Comparison of ENCODE assay signal across 8 cellular contexts in the genomic region with DNA sequence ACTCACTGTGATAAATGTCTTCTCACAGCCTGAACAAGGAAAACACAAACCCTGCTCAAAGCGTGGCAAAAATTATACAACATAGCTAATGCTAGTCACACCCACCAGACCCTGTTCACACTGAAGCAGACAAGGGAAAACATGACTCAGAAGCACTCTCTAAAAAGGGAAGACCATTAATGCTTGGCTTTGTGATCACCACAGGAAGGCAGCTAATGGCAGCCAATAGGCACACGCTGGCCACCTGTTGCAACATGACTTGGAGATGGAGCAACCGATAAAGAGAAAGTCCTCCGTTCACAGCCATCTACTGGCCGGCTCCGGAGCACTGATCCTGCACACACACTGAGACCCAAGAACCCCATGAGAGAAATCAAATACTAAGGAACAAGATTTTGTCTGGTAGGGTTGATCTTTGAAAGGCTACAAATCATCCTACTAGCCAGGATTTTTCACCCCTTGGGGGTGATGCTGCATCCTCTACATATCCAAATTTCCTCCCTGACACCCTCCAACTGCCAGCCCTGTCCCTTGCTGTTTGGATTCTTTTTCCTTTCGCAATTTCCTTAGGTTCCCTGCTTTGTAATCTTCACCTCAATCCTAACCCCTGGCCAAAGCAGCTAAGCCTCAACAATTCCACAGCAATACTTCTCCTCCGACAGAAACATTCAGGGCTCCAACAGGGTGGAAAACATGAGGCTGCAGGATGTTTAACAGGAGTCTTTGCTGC. TPM values are rescaled to one million over a fixed set of nuclear protein-coding genes. Genes with fewer than 3 reads are reported as not detected.
DNase-seq lines count a peak whose midpoint lies in the region; FAIRE-seq and TF ChIP-seq lines count a peak whose summit lies in the region.

No MANE protein-coding gene starts in this region.

- DNase-seq in COR-L47 (lab: John Stamatoyannopoulos, UW) (peak; percentile 73), SIG-M5 (lab: John Stamatoyannopoulos, UW) (peak; percentile 99), mesenchymal stem cell (peak; percentile 94), GM12892 (ENCODE audit: insufficient read length) (no peak), D341Med (ENCODE audit: low spot score) (no peak)

- H3K9me3 ChIP-seq in endocrine pancreas (ENCODE audit: control insufficient read depth, low read length), result no peaks in the 10 kb centered on the region
- no peaks in the 10 kb centered on the region for H3K9me3 ChIP-seq in mesenchymal stem cell (ENCODE audit: control insufficient read depth, low read length)
- no peaks in the 10 kb centered on the region for H3K9me3 ChIP-seq in thymus (ENCODE audit: control insufficient read depth)

- H3K23ac ChIP-seq in mesenchymal stem cell (ENCODE audit: low read length in 2 of 2), result no peak overlapping the region

- no peak overlapping the region for H3K4me2 ChIP-seq in mesenchymal stem cell (ENCODE audit: low read length, poor library complexity, severe bottlenecking)

- H3K4me1 ChIP-seq in endocrine pancreas (ENCODE audit: control insufficient read depth, insufficient read depth, low read length) (peaks cover 18% of the 10 kb centered on the region), mesenchymal stem cell (ENCODE audit: control insufficient read depth, insufficient read depth, low read depth, low read length) (peaks cover 33% of the 10 kb centered on the region), thymus (ENCODE audit: control insufficient read depth, insufficient read depth, low read length) (peaks cover 29% of the 10 kb centered on the region)

- H3K36me3 ChIP-seq in endocrine pancreas (ENCODE audit: control insufficient read depth, insufficient read depth, low read length) (peaks cover 15% of the 10 kb centered on the region), mesenchymal stem cell (ENCODE audit: control insufficient read depth in 1 of 2, insufficient read depth in 2 of 2, low read depth in 1 of 2, low read length in 2 of 2) (peaks cover 32 to 53% of the 10 kb centered on the region in 2 experiments), thymus (ENCODE audit: control insufficient read depth, insufficient read depth) (peaks cover 48% of the 10 kb centered on the region)

- no peak for FAIRE-seq in GM12892 (lab: Jason Lieb, UNC)

- no peak overlapping the region for H2BK15ac ChIP-seq in mesenchymal stem cell (ENCODE audit: low read depth, poor library complexity, severe bottlenecking)

- no peaks in the 10 kb centered on the region for H3K9me3 Mint-ChIP-seq in IgD-negative memory B cell

- no peak overlapping the region for H3K27ac ChIP-seq in mesenchymal stem cell (ENCODE audit: low read length, poor library complexity, severe bottlenecking)
- no peak overlapping the region for H3K27ac ChIP-seq in thymus (ENCODE audit: low read depth)

- H2AFZ ChIP-seq in mesenchymal stem cell (ENCODE audit: low read depth, low read length), result no peak overlapping the region

- H3K27ac Mint-ChIP-seq in IgD-negative memory B cell, result peak overlapping the region in 2 of 3 donors; percentile 38 to 95

- H3K18ac ChIP-seq in mesenchymal stem cell (ENCODE audit: low read depth in 1 of 2, low read length in 2 of 2), result no peak overlapping the region

- H3K14ac ChIP-seq in mesenchymal stem cell (ENCODE audit: low read length in 2 of 2), result no peak overlapping the region

- peaks cover 4% of the 10 kb centered on the region for H3K36me3 Mint-ChIP-seq in IgD-negative memory B cell

- peaks cover 23 to 35% (median 27%) of the 10 kb centered on the region in 3 donors for H3K4me1 Mint-ChIP-seq in IgD-negative memory B cell

- H2BK5ac ChIP-seq in mesenchymal stem cell (ENCODE audit: low read depth, low read length, poor library complexity, severe bottlenecking), result no peak overlapping the region

- H3K79me1 ChIP-seq in mesenchymal stem cell (replicated peaks; ENCODE audit: low read length, poor library complexity, severe bottlenecking), result peaks cover 43% of the 10 kb centered on the region

- H3K9ac ChIP-seq in endocrine pancreas (ENCODE audit: control insufficient read depth, insufficient read depth, low read length), result peak overlapping the region; percentile 1
- H3K9ac ChIP-seq in mesenchymal stem cell (ENCODE audit: low read length), result peak overlapping the region; percentile 68

- H4K91ac ChIP-seq in mesenchymal stem cell (ENCODE audit: low read length), result no peak overlapping the region

- no peak overlapping the region for H3K4ac ChIP-seq in mesenchymal stem cell (ENCODE audit: low read depth in 1 of 2, low read length in 2 of 2)

- H3K4me3 ChIP-seq in endocrine pancreas (ENCODE audit: control insufficient read depth, insufficient read depth, low read length) (no peak overlapping the region), mesenchymal stem cell (ENCODE audit: insufficient read depth in 1 of 2, low read depth in 1 of 2, low read length in 2 of 2) (peak overlapping the region in 1 of 2 experiments; percentile 89), thymus (ENCODE audit: low read length) (peak overlapping the region; percentile 5)

- WGBS in mesenchymal stem cell, result 84% methylated on average over 8 of the region's 8 CpGs
- WGBS in thymus, result 81% methylated on average over 8 of the region's 8 CpGs

- H4K8ac ChIP-seq in mesenchymal stem cell (ENCODE audit: low read length), result no peak overlapping the region

- no peak overlapping the region for H2BK120ac ChIP-seq in mesenchymal stem cell (ENCODE audit: low read depth, low read length)

- H3K27me3 Mint-ChIP-seq in IgD-negative memory B cell, result peaks cover 2% of the 10 kb centered on the region

- H3K27me3 ChIP-seq in endocrine pancreas (ENCODE audit: control insufficient read depth, insufficient read depth, low read length) (no peaks in the 10 kb centered on the region), mesenchymal stem cell (ENCODE audit: control insufficient read depth in 1 of 2, insufficient read depth in 1 of 2, low read length in 2 of 2) (no peaks in the 10 kb centered on the region), thymus (ENCODE audit: control insufficient read depth, insufficient read depth) (no peaks in the 10 kb centered on the region)

- H2AK5ac ChIP-seq in mesenchymal stem cell (ENCODE audit: low read length, severe bottlenecking), result no peak overlapping the region

- TF ChIP-seq POLR2A in GM12892 (IDR thresholded peaks at IDR 0.05; ENCODE audit: low read depth, low read length), result no peak

- no peak overlapping the region for H2BK12ac ChIP-seq in mesenchymal stem cell (ENCODE audit: low read length in 2 of 2)

- H3K4me3 Mint-ChIP-seq in IgD-negative memory B cell, result peak overlapping the region; percentile 23 to 92 (median 78)

RNA-seq across cellular contexts. Expression of a gene that starts 3.2 kb away (rescaled TPM):
- 9.1 TPM for polyA plus RNA-seq in IgD-negative memory B cell
- polyA plus RNA-seq in mesenchymal stem cell (2013, experiment 1 of 2), result 6.3 TPM
- polyA plus RNA-seq in mesenchymal stem cell (2013, experiment 2 of 2), result 6.1 TPM
- polyA plus RNA-seq in thymus, result 17.3 TPM
- 6.4 TPM for polyA plus RNA-seq in GM12892 (2012; ENCODE audit: missing spikeins)

RNA-seq across cellular contexts. Expression of a gene that starts 45.1 kb away (rescaled TPM):
- not detected for polyA plus RNA-seq in IgD-negative memory B cell
- not detected for polyA plus RNA-seq in mesenchymal stem cell (2013, experiment 1 of 2)
- polyA plus RNA-seq in mesenchymal stem cell (2013, experiment 2 of 2), result not detected
- polyA plus RNA-seq in thymus, result 0.07 TPM
- polyA plus RNA-seq in GM12892 (2012; ENCODE audit: missing spikeins), result not detected

RNA-seq across cellular contexts. Expression of a gene that starts 51.5 kb away (rescaled TPM):
- polyA plus RNA-seq in IgD-negative memory B cell (not detected), thymus (0.39 TPM)
- not detected for polyA plus RNA-seq in mesenchymal stem cell (2013, experiment 1 of 2)
- polyA plus RNA-seq in mesenchymal stem cell (2013, experiment 2 of 2), result not detected
- polyA plus RNA-seq in GM12892 (2012; ENCODE audit: missing spikeins), result not detected

Comparison
In these comparisons a context has a peak if more than half of its experiments do, and no peak if none do; other contexts are left out.
1. DNase-seq: peak in COR-L47 (single experiment), SIG-M5 (single experiment) and mesenchymal stem cell (single experiment); none in GM12892 (single experiment) and D341Med (single experiment).